In genomic region chr15:26690778-26691177, GRCh38 we compare ENCODE assay signal across 22 cellular contexts.
A peak's percentile ranks its signal among the peaks of the same experiment; 100 is the strongest.
DNase-seq lines count a peak whose midpoint lies in the region; ATAC-seq, FAIRE-seq and TF ChIP-seq lines count a peak whose summit lies in the region.
"Had no signal": no experiment of that assay in that cellular context is flagged by ENCODE, and none has a peak within 500 bp of the region (broad histone marks: within the 10 kb centered on the region; RNA-seq: fewer than 3 reads in every experiment).

No MANE protein-coding gene starts in this region.

- TF ChIP-seq CTCF in D721Med (IDR thresholded peaks at IDR 0.05; ENCODE audit: insufficient read depth, missing control alignments): no peak

- ATAC-seq in GM21737 (IDR thresholded peaks at IDR 0.05; ENCODE audit: unreplicated experiment): no peak
- ATAC-seq: HCT116, Panc1 had no signal

- H3K27ac ChIP-seq in ectodermal cell (ENCODE audit: insufficient read depth, low read depth, low read length, poor library complexity, severe bottlenecking): peak overlapping the region; percentile 86
- H3K27ac ChIP-seq in iPS-18a (ENCODE audit: low read length): peak overlapping the region; percentile 32
- H3K27ac ChIP-seq: 22Rv1, GM23248, KMS-11, RWPE1 had no signal

- H3K9me3 ChIP-seq in ectodermal cell (ENCODE audit: control insufficient read depth, low read length) (no peaks in the 10 kb centered on the region), iPS-18a (ENCODE audit: control insufficient read depth, low read depth, low read length) (peaks cover 11% of the 10 kb centered on the region)
- H3K9me3 ChIP-seq: BE2C had no signal

- peak overlapping the region; percentile 14 for H3K9ac ChIP-seq in iPS-18a (ENCODE audit: low read length)
- H3K9ac ChIP-seq: GM23248, KMS-11 had no signal

- H3K27me3 ChIP-seq in ectodermal cell (ENCODE audit: control insufficient read depth, insufficient read depth, low read length, poor library complexity, severe bottlenecking): no peaks in the 10 kb centered on the region
- H3K27me3 ChIP-seq in iPS-18a (ENCODE audit: control insufficient read depth, insufficient read depth, low read length): no peaks in the 10 kb centered on the region
- H3K27me3 ChIP-seq: BE2C had no signal

- WGBS in ectodermal cell, 2 experiments: 20 to 25% methylated on average over 2 of the region's 2 CpGs

- no peak overlapping the region for H3K4me3 ChIP-seq in ectodermal cell (ENCODE audit: insufficient read depth, low read depth, low read length)
- peak overlapping the region; percentile 30 for H3K4me3 ChIP-seq in iPS-18a (ENCODE audit: low read length)
- H3K4me3 ChIP-seq: GM23248 had no signal

- FAIRE-seq in D721Med (lab: Jason Lieb, UNC): no peak
- FAIRE-seq: GM18507 had no signal

- peaks cover 23% of the 10 kb centered on the region for H3K4me1 ChIP-seq in ectodermal cell (ENCODE audit: control insufficient read depth, insufficient read depth, low read length)
- peaks cover 48% of the 10 kb centered on the region for H3K4me1 ChIP-seq in iPS-18a (ENCODE audit: control insufficient read depth, low read depth, low read length)
- H3K4me1 ChIP-seq: BE2C had no signal

- H3K36me3 ChIP-seq in ectodermal cell (ENCODE audit: control insufficient read depth, insufficient read depth, low read length) (no peaks in the 10 kb centered on the region), iPS-18a (ENCODE audit: control insufficient read depth, low read depth, low read length) (no peaks in the 10 kb centered on the region)
- H3K36me3 ChIP-seq: BE2C had no signal

- DNase-seq in NCI-H526 (lab: John Stamatoyannopoulos, UW): peak; percentile 3 to 7
- no peak for DNase-seq in NCI-H526 treated with DMSO at 0.1 percent for 48 hours (lab: John Stamatoyannopoulos, UW)
- no peak for DNase-seq in globus pallidus (ENCODE audit: low spot score)
- DNase-seq in activated effector memory CD4-positive, alpha-beta T cell treated with anti-CD3 and anti-CD28 coated beads, Interleukin-2, amount 50 U/mL, for 16 hours: no peak
- DNase-seq in D721Med (ENCODE audit: insufficient read length, low spot score): no peak
- DNase-seq: ACHN, BE2C, GM23248, MM.1S, NCI-H2029, NCI-H446, NCI-H524 treated with DMSO at 0.1 percent for 48 hours, SHP77 had no signal

Comparison
In these comparisons a context has a peak if more than half of its experiments do, and no peak if none do; other contexts are left out.
1. DNase-seq: peak in NCI-H526 (2 of 2); none in NCI-H526 treated with DMSO at 0.1 percent for 48 hours (single experiment), globus pallidus (single experiment), activated effector memory CD4-positive, alpha-beta T cell treated with anti-CD3 and anti-CD28 coated beads, Interleukin-2, amount 50 U/mL, for 16 hours (single experiment) and D721Med (single experiment).